ENCODE assay signal across 8 cellular contexts in the genomic region with DNA sequence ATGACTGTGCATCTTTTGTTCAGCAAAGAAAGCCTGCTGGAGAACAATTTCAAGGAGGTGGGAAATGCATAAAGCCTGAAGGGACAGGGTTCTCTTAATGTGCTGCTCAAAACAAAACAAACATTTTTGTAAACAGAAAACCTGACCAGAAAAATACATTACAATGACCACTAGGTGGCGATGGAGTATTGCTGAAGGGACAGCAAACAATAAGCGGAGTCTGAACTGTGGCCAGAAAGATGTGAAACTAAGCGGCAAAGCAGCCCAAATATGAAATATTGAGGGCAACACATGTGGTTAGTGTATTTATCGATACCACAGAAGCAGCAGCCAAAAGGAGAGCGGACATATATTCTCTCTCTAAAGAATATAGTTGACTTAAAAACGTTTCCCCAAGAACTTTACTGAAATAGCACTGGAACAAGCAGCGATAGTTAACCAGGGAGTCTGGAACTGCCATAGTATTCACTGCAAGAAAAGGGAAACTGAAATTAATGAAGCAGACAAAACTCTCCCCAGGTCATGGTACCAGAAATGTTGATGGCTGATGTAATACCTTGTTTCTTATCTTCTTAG.
DNase-seq lines count a peak whose midpoint lies in the region; TF ChIP-seq lines count a peak whose summit lies in the region.
"Not testable (repeated sequence)": the region's sequence is repeated elsewhere in the genome, so short reads cannot be mapped to it uniquely, and the experiment has no call there.

No MANE protein-coding gene starts in this region.

- H3K4me3 ChIP-seq in cardiac fibroblast (replicated peaks in 1 of 2; ENCODE audit: low read depth in 2 of 2, low read length in 2 of 2): peak overlapping the region; percentile 7 to 20

- H3K36me3 Mint-ChIP-seq in progenitor cell of endocrine pancreas (ENCODE audit: insufficient read depth): not testable (repeated sequence)

- in situ Hi-C loops in ACHN (cut with HindIII; ENCODE audit: low pct_ligation_motif_present, low pct_unique_long_range_greater_than_20kb, low sequenced_read_pairs): not testable (repeated sequence)

- not testable (repeated sequence) for H3K27ac Mint-ChIP-seq in progenitor cell of endocrine pancreas

- not testable (repeated sequence) for H3K4me3 Mint-ChIP-seq in progenitor cell of endocrine pancreas (ENCODE audit: low read depth)

- TF ChIP-seq CTCF in cardiac fibroblast (IDR thresholded peaks at IDR 0.05; ENCODE audit: low read depth, low read length) (peak; percentile 55), progenitor cell of endocrine pancreas (IDR thresholded peaks at IDR 0.05; ENCODE audit: unreplicated experiment) (peak; percentile 14)

- H3K9me3 Mint-ChIP-seq in progenitor cell of endocrine pancreas (ENCODE audit: low read depth): peaks cover 14% of the 10 kb centered on the region

- TF ChIP-seq EP300 in Ishikawa (IDR thresholded peaks at IDR 0.05; ENCODE audit: borderline replicate concordance): not testable (repeated sequence)

- TF ChIP-seq RAD21 in Ishikawa (IDR thresholded peaks at IDR 0.05; ENCODE audit: low read depth): peak; percentile 61

- H3K4me1 Mint-ChIP-seq in progenitor cell of endocrine pancreas (ENCODE audit: low read depth): not testable (repeated sequence)

- DNase-seq in ACHN: peak; percentile 64
- DNase-seq in GM04504 (ENCODE audit: low read depth): peak; percentile 23
- peak; percentile 42 to 79 for DNase-seq in NCI-H446 (lab: John Stamatoyannopoulos, UW)
- DNase-seq in SW480 (ENCODE audit: low spot score): peak; percentile 65
- peak; percentile 64 to 83 for DNase-seq in cardiac fibroblast (ENCODE audit: low read depth in 2 of 2)
- peak; percentile 17 to 47 for DNase-seq in hippocampal formation (lab: John Stamatoyannopoulos, UW)
- not testable (repeated sequence) for DNase-seq in progenitor cell of endocrine pancreas (ENCODE audit: low spot score, unreplicated experiment)

- H3K27me3 Mint-ChIP-seq in progenitor cell of endocrine pancreas: not testable (repeated sequence)
